Comparison of ENCODE assay signal across 6 cellular contexts in the genomic region with DNA sequence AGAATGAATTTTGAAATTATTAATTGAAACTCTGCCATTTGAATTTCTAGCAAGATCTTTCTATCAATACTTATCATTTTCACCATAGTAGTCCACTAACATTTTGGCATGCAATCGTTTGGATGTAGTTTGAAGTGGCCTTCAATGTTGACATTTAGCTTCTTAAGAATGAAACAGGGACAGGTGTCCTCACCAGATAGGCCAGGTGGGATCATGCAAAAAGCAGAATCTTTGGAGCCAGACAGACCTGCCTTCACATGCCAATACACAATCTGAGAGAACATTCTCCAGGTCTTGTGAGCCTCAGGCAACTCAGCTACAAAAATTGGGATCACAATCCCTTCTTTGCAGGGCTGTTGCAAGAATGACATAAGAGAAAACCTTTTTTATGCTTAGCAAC.
"Had no signal": no experiment of that assay in that cellular context is flagged by ENCODE, and none has a peak within 500 bp of the region (broad histone marks: within the 10 kb centered on the region; RNA-seq: fewer than 3 reads in every experiment).

No MANE protein-coding gene starts in this region.

- DNase-seq: H9, HCEC 1CT, KG1 had no signal

- H3K27ac ChIP-seq: HL-60 had no signal

- H3K4me3 ChIP-seq: GM23338 had no signal

- ATAC-seq: GM23338, HepG2 had no signal

- H3K4me2 ChIP-seq: GM23338 had no signal
